ENCODE assay signal across 17 cellular contexts in genomic region chr4:102318105-102318504, GRCh38. TPM values are rescaled to one million over a fixed set of nuclear protein-coding genes. Genes with fewer than 3 reads are reported as not detected.
DNase-seq lines count a peak whose midpoint lies in the region; ATAC-seq and TF ChIP-seq lines count a peak whose summit lies in the region.
"Had no signal": no experiment of that assay in that cellular context is flagged by ENCODE, and none has a peak within 500 bp of the region (broad histone marks: within the 10 kb centered on the region; RNA-seq: fewer than 3 reads in every experiment).

No MANE protein-coding gene starts in this region.

- H3K36me3 ChIP-seq in right atrium auricular region (no peaks in the 10 kb centered on the region), mucosa of descending colon (ENCODE audit: low read depth) (no peaks in the 10 kb centered on the region), esophagus muscularis mucosa (no peaks in the 10 kb centered on the region)
- H3K36me3 ChIP-seq: Peyer's patch had no signal

- no peak for TF ChIP-seq CTCF in right atrium auricular region (IDR thresholded peaks at IDR 0.05)
- no peak for TF ChIP-seq CTCF in endothelial cell (IDR thresholded peaks at IDR 0.05; ENCODE audit: unreplicated experiment)
- TF ChIP-seq CTCF in mucosa of descending colon (IDR thresholded peaks at IDR 0.05), result no peak
- no peak for TF ChIP-seq CTCF in esophagus muscularis mucosa (IDR thresholded peaks at IDR 0.05)

- H3K4me1 Mint-ChIP-seq in endothelial cell (ENCODE audit: unreplicated experiment), result peaks cover 74% of the 10 kb centered on the region

- H3K27ac ChIP-seq in right atrium auricular region (peak overlapping the region; percentile 52 to 60), esophagus muscularis mucosa (replicated peaks in 1 of 4) (no peak overlapping the region)
- H3K27ac ChIP-seq: Peyer's patch, SK-N-MC had no signal

- DNase-seq in right atrium auricular region (ENCODE audit: low spot score) (no peak), Right ventricle myocardium inferior (ENCODE audit: missing footprints) (no peak), endothelial cell (ENCODE audit: low spot score) (no peak), mucosa of descending colon (no peak), NCI-H526 (lab: John Stamatoyannopoulos, UW) (no peak), esophagus muscularis mucosa (ENCODE audit: extremely low spot score) (no peak)
- DNase-seq: Caco-2; CD4-positive, alpha-beta T cell; IMR-90; NCI-H1092 treated with DMSO at 0.1 percent for 48 hours; NCI-H146; NCI-H2171; NCI-H526 treated with DMSO at 0.1 percent for 48 hours; Peyer's patch had no signal

- peaks cover 49% of the 10 kb centered on the region for H3K36me3 Mint-ChIP-seq in endothelial cell (ENCODE audit: low read depth, unreplicated experiment)

- H3K9me3 ChIP-seq in right atrium auricular region (no peaks in the 10 kb centered on the region), mucosa of descending colon (no peaks in the 10 kb centered on the region), esophagus muscularis mucosa (no peaks in the 10 kb centered on the region)
- H3K9me3 ChIP-seq: Caco-2, Peyer's patch had no signal

- no peak for ATAC-seq in Right ventricle myocardium inferior
- ATAC-seq in mucosa of descending colon, result peak; percentile 26
- no peak for ATAC-seq in HG02938 (IDR thresholded peaks at IDR 0.05; ENCODE audit: unreplicated experiment)

- peaks cover 12% of the 10 kb centered on the region for H3K27me3 Mint-ChIP-seq in endothelial cell (ENCODE audit: unreplicated experiment)
- H3K27me3 Mint-ChIP-seq: B cell; CD4-positive, alpha-beta T cell had no signal

- peak overlapping the region; percentile 43 for H3K4me3 Mint-ChIP-seq in endothelial cell (ENCODE audit: unreplicated experiment)
- H3K4me3 Mint-ChIP-seq: B cell; CD4-positive, alpha-beta T cell had no signal

- H3K4me1 ChIP-seq in right atrium auricular region (peaks cover 0 to 4% of the 10 kb centered on the region in 2 donors), mucosa of descending colon (ENCODE audit: low read depth) (peaks cover 14% of the 10 kb centered on the region), esophagus muscularis mucosa (peaks cover 0 to 8% (median 3%) of the 10 kb centered on the region in 4 donors)
- H3K4me1 ChIP-seq: Peyer's patch had no signal

- intact Hi-C loops in Right ventricle myocardium inferior (cut with DNase I) (no loop called here), mucosa of descending colon (cut with DNase I, micrococcal nuclease) (no loop called here), esophagus muscularis mucosa (cut with DNase I) (no loop called here)

- WGBS in esophagus muscularis mucosa, result 72% methylated on average over 3 of the region's 3 CpGs

- peak overlapping the region; percentile 70 for H3K27ac Mint-ChIP-seq in endothelial cell (ENCODE audit: unreplicated experiment)
- H3K27ac Mint-ChIP-seq: B cell; CD4-positive, alpha-beta T cell had no signal

- no peak overlapping the region for H3K4me3 ChIP-seq in right atrium auricular region
- H3K4me3 ChIP-seq in mucosa of descending colon, result no peak overlapping the region
- no peak overlapping the region for H3K4me3 ChIP-seq in esophagus muscularis mucosa
- H3K4me3 ChIP-seq: Peyer's patch, SK-N-MC had no signal

- TF ChIP-seq EP300 in esophagus muscularis mucosa (IDR thresholded peaks at IDR 0.05), result no peak

- H3K27me3 ChIP-seq in right atrium auricular region (no peaks in the 10 kb centered on the region), esophagus muscularis mucosa (no peaks in the 10 kb centered on the region)
- H3K27me3 ChIP-seq: Peyer's patch had no signal

- TF ChIP-seq POLR2A in esophagus muscularis mucosa (IDR thresholded peaks at IDR 0.05; ENCODE audit: low read depth), result no peak

- no peaks in the 10 kb centered on the region for H3K9me3 Mint-ChIP-seq in endothelial cell (ENCODE audit: unreplicated experiment)
- H3K9me3 Mint-ChIP-seq: CD4-positive, alpha-beta T cell had no signal

RNA-seq across cellular contexts. Expression of gene SLC39A8, which starts 27.2 kb away (rescaled TPM):
- total RNA-seq in right atrium auricular region (100 to 1,000 TPM in 1 of 2 donors, 10 to 100 TPM in 1; 64.3 to 143 TPM), Right ventricle myocardium inferior (3.1 TPM), endothelial cell (ENCODE audit: unreplicated experiment) (211 TPM), mucosa of descending colon (100 to 1,000 TPM in 1 of 3 donors, 10 to 100 TPM in 2; 35.1 to 121 (median 83.5) TPM), esophagus muscularis mucosa (1 to 10 TPM; 4.0 to 6.6 (median 6.0) TPM)

Comparison
In these comparisons a context has a peak if more than half of its experiments do, and no peak if none do; other contexts are left out.
1. H3K27ac ChIP-seq: peak in right atrium auricular region (2 of 2); none in esophagus muscularis mucosa (0 of 4).